In genomic region chr9:91395106-91395552, GRCh38 we compare ENCODE assay signal across 10 cellular contexts. TPM values are rescaled to one million over a fixed set of nuclear protein-coding genes. Genes with fewer than 3 reads are reported as not detected.
DNase-seq lines count a peak whose midpoint lies in the region; ATAC-seq and TF ChIP-seq lines count a peak whose summit lies in the region.
"Had no signal": no experiment of that assay in that cellular context is flagged by ENCODE, and none has a peak within 500 bp of the region (broad histone marks: within the 10 kb centered on the region; RNA-seq: fewer than 3 reads in every experiment).

No MANE protein-coding gene starts in this region.

- POLR2A ChIA-PET in SK-N-SH (lab: Yijun Ruan, JAX) = no interaction called here

- no peaks in the 10 kb centered on the region for H3K27me3 Mint-ChIP-seq in activated CD8-positive, alpha-beta memory T cell treated with anti-CD3 and anti-CD28 coated beads, Interleukin-2, amount 10 ng/mL, durations not matched to agents 7 days and 5 days
- no peaks in the 10 kb centered on the region for H3K27me3 Mint-ChIP-seq in stimulated activated memory B cell treated with anti-CD40 and anti-IgM and Interleukin-4, amounts not matched to agents 10 μg/mL and 1 μg/mL and 100 μg/mL, for 72 hours

- H3K4me3 ChIP-seq in SK-N-SH (ENCODE audit: low read depth in 2 of 2, low read length in 1 of 2) = no peak overlapping the region
- H3K4me3 ChIP-seq: coronary artery had no signal

- ATAC-seq in activated CD8-positive, alpha-beta memory T cell treated with anti-CD3 and anti-CD28 coated beads, Interleukin-2, amount 10 ng/mL, durations not matched to agents 7 days and 5 days = peak; percentile 14
- ATAC-seq in stimulated activated memory B cell treated with anti-CD40 and anti-IgM and Interleukin-4, amounts not matched to agents 10 μg/mL and 1 μg/mL and 100 μg/mL, for 72 hours = no peak

- TF ChIP-seq CTCF in SK-N-SH (IDR thresholded peaks at IDR 0.05) (no peak), GM20000 (IDR thresholded peaks at IDR 0.05; ENCODE audit: extremely low read depth, missing control alignments) (no peak)

- H3K9ac ChIP-seq in SK-N-SH = no peak overlapping the region

- H4K20me1 ChIP-seq in SK-N-SH (ENCODE audit: insufficient read depth) = no peaks in the 10 kb centered on the region

- H3K9me2 ChIP-seq in SK-N-SH = no peaks in the 10 kb centered on the region

- H3K27ac ChIP-seq in SK-N-SH (ENCODE audit: low read depth in 2 of 2, low read length in 1 of 2) = peak overlapping the region in 1 of 2 experiments; percentile 42; a peak in 1 of 4 replicates
- H3K27ac ChIP-seq: coronary artery had no signal

- TF ChIP-seq EP300 in SK-N-SH (IDR thresholded peaks at IDR 0.05; ENCODE audit: borderline replicate concordance in 1 of 2, low read depth in 1 of 2, low read length in 1 of 2) = no peak

- H3K9me3 ChIP-seq in SK-N-SH = no peaks in the 10 kb centered on the region

- no peaks in the 10 kb centered on the region for H3K36me3 ChIP-seq in SK-N-SH (replicated peaks in 1 of 2; ENCODE audit: control insufficient read depth in 1 of 2, insufficient read depth in 2 of 2, low read length in 1 of 2)

- no peaks in the 10 kb centered on the region for H3K27me3 ChIP-seq in SK-N-SH (ENCODE audit: insufficient read depth)

- CTCF ChIA-PET in activated CD8-positive, alpha-beta memory T cell treated with anti-CD3 and anti-CD28 coated beads, Interleukin-2, amount 10 ng/mL, durations not matched to agents 7 days and 5 days (lab: Charles Lee) = interaction anchor here (1.9 to 5.1 kb wide), 2 partner anchors 30 to 34 kb away, joined by 6 to 29 read pairs; partner anchors contain the start of gene NFIL3
- CTCF ChIA-PET in SK-N-SH (lab: Yijun Ruan, JAX) = no interaction called here

- peak overlapping the region; percentile 56 for H3K4me3 Mint-ChIP-seq in activated CD8-positive, alpha-beta memory T cell treated with anti-CD3 and anti-CD28 coated beads, Interleukin-2, amount 10 ng/mL, durations not matched to agents 7 days and 5 days
- H3K4me3 Mint-ChIP-seq in stimulated activated memory B cell treated with anti-CD40 and anti-IgM and Interleukin-4, amounts not matched to agents 10 μg/mL and 1 μg/mL and 100 μg/mL, for 72 hours = peak overlapping the region; percentile 47

- peaks cover 16% of the 10 kb centered on the region for H3F3A ChIP-seq in SK-N-SH (replicated peaks; ENCODE audit: insufficient read depth)

- no peaks in the 10 kb centered on the region for H3K9me3 Mint-ChIP-seq in activated CD8-positive, alpha-beta memory T cell treated with anti-CD3 and anti-CD28 coated beads, Interleukin-2, amount 10 ng/mL, durations not matched to agents 7 days and 5 days (ENCODE audit: low read depth)
- H3K9me3 Mint-ChIP-seq in stimulated activated memory B cell treated with anti-CD40 and anti-IgM and Interleukin-4, amounts not matched to agents 10 μg/mL and 1 μg/mL and 100 μg/mL, for 72 hours = no peaks in the 10 kb centered on the region

- peaks cover 26% of the 10 kb centered on the region for H3K4me1 Mint-ChIP-seq in activated CD8-positive, alpha-beta memory T cell treated with anti-CD3 and anti-CD28 coated beads, Interleukin-2, amount 10 ng/mL, durations not matched to agents 7 days and 5 days
- H3K4me1 Mint-ChIP-seq in stimulated activated memory B cell treated with anti-CD40 and anti-IgM and Interleukin-4, amounts not matched to agents 10 μg/mL and 1 μg/mL and 100 μg/mL, for 72 hours = peaks cover 12% of the 10 kb centered on the region

- peak overlapping the region; percentile 4; the same call in 1 of the 2 replicates for H2AFZ ChIP-seq in SK-N-SH (ENCODE audit: low read depth)

- no peak overlapping the region for H3K4me2 ChIP-seq in SK-N-SH

- peak overlapping the region; percentile 85 for H3K27ac Mint-ChIP-seq in activated CD8-positive, alpha-beta memory T cell treated with anti-CD3 and anti-CD28 coated beads, Interleukin-2, amount 10 ng/mL, durations not matched to agents 7 days and 5 days
- H3K27ac Mint-ChIP-seq in stimulated activated memory B cell treated with anti-CD40 and anti-IgM and Interleukin-4, amounts not matched to agents 10 μg/mL and 1 μg/mL and 100 μg/mL, for 72 hours = peak overlapping the region; percentile 60

- 74% methylated on average over 4 of the region's 4 CpGs for WGBS in SK-N-SH (ENCODE audit: low lambda C conversion rate)

- no peak for TF ChIP-seq RAD21 in SK-N-SH (IDR thresholded peaks at IDR 0.05; ENCODE audit: low read length)

- no peak for DNase-seq in activated CD8-positive, alpha-beta memory T cell treated with anti-CD3 and anti-CD28 coated beads, Interleukin-2, amount 10 ng/mL, durations not matched to agents 7 days and 5 days
- no peak for DNase-seq in activated CD8-positive, alpha-beta memory T cell treated with anti-CD3 and anti-CD28 coated beads, Interleukin-2, amount 50 U/mL, for 48 hours
- DNase-seq in SK-N-SH (no peak), fibroblast of gingiva (ENCODE audit: low read depth) (peak; percentile 76), globus pallidus (ENCODE audit: low spot score) (no peak), GM20000 (ENCODE audit: low spot score) (no peak), NCI-H2171 (lab: John Stamatoyannopoulos, UW) (no peak)
- DNase-seq: NCI-H1092 had no signal

- peaks cover 3% of the 10 kb centered on the region for H3K36me3 Mint-ChIP-seq in activated CD8-positive, alpha-beta memory T cell treated with anti-CD3 and anti-CD28 coated beads, Interleukin-2, amount 10 ng/mL, durations not matched to agents 7 days and 5 days
- no peaks in the 10 kb centered on the region for H3K36me3 Mint-ChIP-seq in stimulated activated memory B cell treated with anti-CD40 and anti-IgM and Interleukin-4, amounts not matched to agents 10 μg/mL and 1 μg/mL and 100 μg/mL, for 72 hours

- H3K79me2 ChIP-seq in SK-N-SH (ENCODE audit: insufficient read depth) = no peaks in the 10 kb centered on the region

- peaks cover 0 to 13% of the 10 kb centered on the region in 2 experiments; a peak in 2 of 4 replicates for H3K4me1 ChIP-seq in SK-N-SH (ENCODE audit: control insufficient read depth in 1 of 2, insufficient read depth in 2 of 2, low read depth in 1 of 2, low read length in 1 of 2)

TF ChIP-seq in SK-N-SH, 30 proteins besides CTCF, POLR2A, EP300 and RAD21 (continues in another document):
- TF ChIP-seq IRF3 (IDR thresholded peaks at IDR 0.05; ENCODE audit: low read depth, low read length) = no peak
- TF ChIP-seq ELF1 (IDR thresholded peaks at IDR 0.05) = no peak
- no peak for TF ChIP-seq EZH2phosphoT487 (IDR thresholded peaks at IDR 0.05; ENCODE audit: borderline replicate concordance, low read depth)
- no peak for TF ChIP-seq GATA2 (CRISPR knock-in tag; IDR thresholded peaks at IDR 0.05)
- no peak for TF ChIP-seq USF1 (IDR thresholded peaks at IDR 0.05; ENCODE audit: borderline replicate concordance, low read depth)
- TF ChIP-seq REST (IDR thresholded peaks at IDR 0.05; ENCODE audit: low read depth, low read length) = no peak
- no peak for TF ChIP-seq SIN3A (IDR thresholded peaks at IDR 0.05; ENCODE audit: borderline replicate concordance, low read depth, low read length)

RNA-seq across cellular contexts. Expression of gene NFIL3, which starts 28.5 kb away (rescaled TPM):
- 10 to 100 TPM; 71.1 to 87.3 TPM for total RNA-seq in activated CD8-positive, alpha-beta memory T cell treated with anti-CD3 and anti-CD28 coated beads, Interleukin-2, amount 10 ng/mL, durations not matched to agents 7 days and 5 days
- 6.8 and 9.3 TPM in 2 replicates for polyA plus RNA-seq in SK-N-SH (2012; rRNA removed)
- 10.7 and 15.8 TPM in 2 replicates for polyA plus RNA-seq in SK-N-SH (2012; cell fraction: cytosol; rRNA removed)
- 6.0 and 15.3 TPM in 2 replicates for polyA plus RNA-seq in SK-N-SH (2012; cell fraction: nucleus; rRNA removed)

RNA-seq across cellular contexts. Expression of gene AUH, which starts 33.4 kb away (rescaled TPM):
- 10 to 100 TPM; 33.5 to 36.1 TPM for total RNA-seq in activated CD8-positive, alpha-beta memory T cell treated with anti-CD3 and anti-CD28 coated beads, Interleukin-2, amount 10 ng/mL, durations not matched to agents 7 days and 5 days
- polyA plus RNA-seq in SK-N-SH (2012; rRNA removed) = 6.2 and 7.6 TPM in 2 replicates
- 8.5 and 9.8 TPM in 2 replicates for polyA plus RNA-seq in SK-N-SH (2012; cell fraction: cytosol; rRNA removed)
- polyA plus RNA-seq in SK-N-SH (2012; cell fraction: nucleus; rRNA removed) = 7.7 and 11.0 TPM in 2 replicates
